Comparison of ENCODE assay signal across 9 cellular contexts in genomic region chr17:7840875-7841274, GRCh38. TPM values are rescaled to one million over a fixed set of nuclear protein-coding genes. Genes with fewer than 3 reads are reported as not detected.
DNase-seq lines count a peak whose midpoint lies in the region; ATAC-seq and TF ChIP-seq lines count a peak whose summit lies in the region.
"Had no signal": no experiment of that assay in that cellular context is flagged by ENCODE, and none has a peak within 500 bp of the region (broad histone marks: within the 10 kb centered on the region; RNA-seq: fewer than 3 reads in every experiment).

No MANE protein-coding gene starts in this region.

- peaks cover 69% of the 10 kb centered on the region for H3K27me3 Mint-ChIP-seq in GM23338 (ENCODE audit: insufficient read depth, low read depth, poor library complexity)

- peaks cover 40% of the 10 kb centered on the region for H3K4me1 Mint-ChIP-seq in GM23338

- H3K9me3 Mint-ChIP-seq in GM23338, result no peaks in the 10 kb centered on the region; the same call in 1 of the 3 replicates

- H3K4me1 ChIP-seq in GM23338 (ENCODE audit: insufficient read depth), result peaks cover 27% of the 10 kb centered on the region
- H3K4me1 ChIP-seq in skeletal muscle satellite cell (ENCODE audit: control insufficient read depth, insufficient read depth, low read length), result peaks cover 55% of the 10 kb centered on the region

- H3K9me3 ChIP-seq in WERI-Rb-1 (ENCODE audit: severe bottlenecking), result no peaks in the 10 kb centered on the region
- H3K9me3 ChIP-seq in skeletal muscle satellite cell (replicated peaks; ENCODE audit: low read length), result no peaks in the 10 kb centered on the region

- no peaks in the 10 kb centered on the region for H3K79me2 ChIP-seq in GM23338 (replicated peaks; ENCODE audit: insufficient read depth)

- H3K4me2 ChIP-seq in GM23338 (peak overlapping the region; percentile 99), skeletal muscle satellite cell (ENCODE audit: low read length) (peak overlapping the region; percentile 99)

- H2AFZ ChIP-seq in GM23338, result no peak overlapping the region

- peaks cover 25% of the 10 kb centered on the region for H3F3A ChIP-seq in GM23338 (replicated peaks; ENCODE audit: low read depth)

- H3K4me3 ChIP-seq in GM23338 (peak overlapping the region; percentile 94), WERI-Rb-1 (ENCODE audit: low read depth, low read length) (peak overlapping the region; percentile 58), foreskin fibroblast (ENCODE audit: low read depth in 1 of 2, low read length in 2 of 2) (peak overlapping the region; percentile 79 to 83), skeletal muscle satellite cell (ENCODE audit: low read length) (peak overlapping the region; percentile 81)

- TF ChIP-seq CTCF in GM23338 (conservative IDR thresholded peaks at IDR 0.05; ENCODE audit: low read depth in 2 of 2) (no peak), WERI-Rb-1 (IDR thresholded peaks at IDR 0.05; ENCODE audit: low read depth, low read length) (no peak), foreskin fibroblast (IDR thresholded peaks at IDR 0.05; ENCODE audit: low read depth, low read length) (no peak)

- no peak overlapping the region for H3K27ac ChIP-seq in GM23338 (ENCODE audit: low read depth)
- peak overlapping the region; percentile 89 for H3K27ac ChIP-seq in WERI-Rb-1

- no peak for ATAC-seq in GM23338
- ATAC-seq in HG02973 (IDR thresholded peaks at IDR 0.05; ENCODE audit: unreplicated experiment), result no peak
- ATAC-seq in HG02642 (IDR thresholded peaks at IDR 0.05; ENCODE audit: poor library complexity, unreplicated experiment), result no peak

- no peak for DNase-seq in GM23338 (ENCODE audit: low spot score)
- no peak for DNase-seq in WERI-Rb-1
- DNase-seq in foreskin fibroblast, result no peak
- no peak for DNase-seq in NCI-H2081 (lab: John Stamatoyannopoulos, UW)
- no peak for DNase-seq in SHP77 treated with DMSO at 0.1 percent for 48 hours (lab: John Stamatoyannopoulos, UW)
- DNase-seq: NCI-H226 had no signal

- H3K36me3 ChIP-seq in GM23338 (ENCODE audit: insufficient read depth) (peaks cover 6% of the 10 kb centered on the region; the same call in 1 of the 2 replicates), WERI-Rb-1 (peaks cover 6% of the 10 kb centered on the region), skeletal muscle satellite cell (ENCODE audit: insufficient read depth, low read length) (no peaks in the 10 kb centered on the region)

- no peaks in the 10 kb centered on the region for H3K9me2 ChIP-seq in GM23338 (ENCODE audit: insufficient read depth)

- H3K9ac ChIP-seq in skeletal muscle satellite cell (ENCODE audit: low read depth, low read length), result peak overlapping the region; percentile 96

- peaks cover 2% of the 10 kb centered on the region; the same call in 1 of the 3 replicates for H3K36me3 Mint-ChIP-seq in GM23338 (ENCODE audit: low read depth)

- peak overlapping the region; percentile 83 for H3K4me3 Mint-ChIP-seq in GM23338

- peaks cover 13% of the 10 kb centered on the region for H4K20me1 ChIP-seq in GM23338 (replicated peaks; ENCODE audit: insufficient read depth)

- no peak overlapping the region for H3K27ac Mint-ChIP-seq in GM23338

- H3K27me3 ChIP-seq in GM23338 (ENCODE audit: insufficient read depth), result peaks cover 86% of the 10 kb centered on the region
- H3K27me3 ChIP-seq in WERI-Rb-1 (ENCODE audit: insufficient read depth, low read depth, severe bottlenecking), result no peaks in the 10 kb centered on the region
- H3K27me3 ChIP-seq in skeletal muscle satellite cell (ENCODE audit: control insufficient read depth, insufficient read depth, low read length), result no peaks in the 10 kb centered on the region

TF ChIP-seq in GM23338, 12 proteins besides CTCF, POLR2A, EP300 and RAD21:
- no peak for TF ChIP-seq JUNB (IDR thresholded peaks at IDR 0.05; ENCODE audit: unreplicated experiment)
- TF ChIP-seq REST (IDR thresholded peaks at IDR 0.05; ENCODE audit: unreplicated experiment), result no peak
- no peak for TF ChIP-seq CREB1 (CRISPR knock-in tag; IDR thresholded peaks at IDR 0.05; ENCODE audit: low read depth)
- TF ChIP-seq NANOG (IDR thresholded peaks at IDR 0.05; ENCODE audit: borderline replicate concordance), result no peak
- peak; percentile 11 for TF ChIP-seq EZH2 (IDR thresholded peaks at IDR 0.05; ENCODE audit: low read depth, unreplicated experiment)

RNA-seq across cellular contexts. Expression of gene KDM6B, which starts 6.9 kb away (rescaled TPM):
- 1.4 and 1.8 TPM in 2 replicates for total RNA-seq in GM23338 (2014; rRNA removed; shearing (Covaris generic))
- polyA plus RNA-seq in GM23338 (2016; fragmentation: Nextera tagmentation; extraction: Ambion mirVana), result 1.1 and 1.4 TPM in 2 replicates
- total RNA-seq in skeletal muscle satellite cell (2012; rRNA removed), result 1.8 and 3.1 TPM in 2 replicates

RNA-seq across cellular contexts. Expression of gene TMEM88, which starts 14.0 kb away (rescaled TPM):
- 0.97 TPM in 1 of 2 replicates, not detected in the other for total RNA-seq in GM23338 (2014; rRNA removed; shearing (Covaris generic))
- 0.43 and 0.58 TPM in 2 replicates for polyA plus RNA-seq in GM23338 (2016; fragmentation: Nextera tagmentation; extraction: Ambion mirVana)
- total RNA-seq in skeletal muscle satellite cell (2012; rRNA removed), result 0.44 TPM in 1 of 2 replicates, not detected in the other

RNA-seq across cellular contexts. Expression of gene NAA38, which starts 16.5 kb away (rescaled TPM):
- 17.1 and 24.0 TPM in 2 replicates for total RNA-seq in GM23338 (2014; rRNA removed; shearing (Covaris generic))
- 74.8 and 78.5 TPM in 2 replicates for polyA plus RNA-seq in GM23338 (2016; fragmentation: Nextera tagmentation; extraction: Ambion mirVana)
- total RNA-seq in skeletal muscle satellite cell (2012; rRNA removed), result 67.2 and 67.7 TPM in 2 replicates

RNA-seq across cellular contexts. Expression of gene CYB5D1, which starts 16.9 kb away (rescaled TPM):
- 5.6 and 8.4 TPM in 2 replicates for total RNA-seq in GM23338 (2014; rRNA removed; shearing (Covaris generic))
- 2.7 and 3.5 TPM in 2 replicates for polyA plus RNA-seq in GM23338 (2016; fragmentation: Nextera tagmentation; extraction: Ambion mirVana)
- 12.2 and 12.9 TPM in 2 replicates for total RNA-seq in skeletal muscle satellite cell (2012; rRNA removed)

RNA-seq across cellular contexts. Expression of gene CHD3, which starts 47.7 kb away (rescaled TPM):
- total RNA-seq in GM23338 (2014; rRNA removed; shearing (Covaris generic)), result 9.7 and 12.3 TPM in 2 replicates
- polyA plus RNA-seq in GM23338 (2016; fragmentation: Nextera tagmentation; extraction: Ambion mirVana), result 2.9 and 3.0 TPM in 2 replicates
- 35.0 and 38.2 TPM in 2 replicates for total RNA-seq in skeletal muscle satellite cell (2012; rRNA removed)
